ENCODE assay signal across 8 cellular contexts in the genomic region with DNA sequence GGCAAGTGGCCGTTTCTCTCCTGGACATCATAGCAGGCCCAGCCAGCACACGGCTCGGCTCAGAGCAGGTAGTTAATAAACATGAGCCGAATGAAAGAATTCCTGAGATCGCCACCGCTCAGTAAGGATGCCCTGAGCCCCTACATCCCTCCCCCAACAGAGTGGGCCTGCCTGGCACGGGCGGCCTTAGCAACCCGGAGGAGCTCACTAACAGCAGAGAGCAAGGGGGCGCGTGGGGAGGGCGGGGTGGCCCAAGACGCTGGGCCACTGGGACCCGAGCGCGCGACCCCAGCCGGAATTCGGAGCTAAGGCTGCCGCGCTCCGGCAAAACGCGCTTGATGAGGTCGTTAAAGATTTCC. TPM values are rescaled to one million over a fixed set of nuclear protein-coding genes. Genes with fewer than 3 reads are reported as not detected.
DNase-seq lines count a peak whose midpoint lies in the region; ATAC-seq, FAIRE-seq and TF ChIP-seq lines count a peak whose summit lies in the region.

No MANE protein-coding gene starts in this region.

- CTCF ChIA-PET in A549 (lab: Yijun Ruan, JAX), result interaction anchor here (0.6 to 2.3 kb wide), 9 partner anchors 8 to 326 kb away, joined by 3 to 10 read pairs (median 3); no protein-coding TSS in a partner anchor
- CTCF ChIA-PET in CD8-positive, alpha-beta T cell (lab: Charles Lee), result no interaction called here

- H3K9me3 Mint-ChIP-seq in HFFc6, result no peaks in the 10 kb centered on the region
- H3K9me3 Mint-ChIP-seq in CD8-positive, alpha-beta T cell, result no peaks in the 10 kb centered on the region

- H3K4me3 Mint-ChIP-seq in HFFc6, result peak overlapping the region; percentile 85
- H3K4me3 Mint-ChIP-seq in CD8-positive, alpha-beta T cell, result no peak overlapping the region

- H3K27ac Mint-ChIP-seq in HFFc6, result peak overlapping the region; percentile 47
- no peak overlapping the region for H3K27ac Mint-ChIP-seq in CD8-positive, alpha-beta T cell

- no peak for TF ChIP-seq EP300 in A549 (IDR thresholded peaks at IDR 0.05)

- 2% methylated on average over 6 of the region's 25 CpGs for WGBS in A549 (ENCODE audit: missing lambda C conversion rate)

- POLR2A ChIA-PET in A549 (lab: Yijun Ruan, JAX), result interaction anchor here (0.7 to 1.3 kb wide), 5 partner anchors 8 to 288 kb away, joined by 3 to 8 read pairs (median 4); no protein-coding TSS in a partner anchor
- POLR2A ChIA-PET in CD8-positive, alpha-beta T cell (lab: Charles Lee), result no interaction called here

- H3K27me3 Mint-ChIP-seq in HFFc6 (ENCODE audit: insufficient read depth), result peaks cover 15% of the 10 kb centered on the region
- peaks cover 61% of the 10 kb centered on the region for H3K27me3 Mint-ChIP-seq in CD8-positive, alpha-beta T cell (ENCODE audit: low read depth)

- H3K27me3 ChIP-seq in dorsolateral prefrontal cortex, result no peaks in the 10 kb centered on the region
- peaks cover 19% of the 10 kb centered on the region for H3K27me3 ChIP-seq in CD8-positive, alpha-beta T cell (ENCODE audit: insufficient read depth, low read length)

- TF ChIP-seq CTCF in A549 (IDR thresholded peaks at IDR 0.05) (no peak), HFFc6 (IDR thresholded peaks at IDR 0.05) (no peak), dorsolateral prefrontal cortex (IDR thresholded peaks at IDR 0.05 in 54 of 56, conservative IDR thresholded peaks at IDR 0.05 in 2 of 56; ENCODE audit: low read depth in 1 of 56, partially characterized antibody in 56 of 56) (no peak), mucosa of descending colon (IDR thresholded peaks at IDR 0.05) (no peak)
- no peak for TF ChIP-seq CTCF in CD8-positive, alpha-beta T cell (IDR thresholded peaks at IDR 0.05)

- no peak for TF ChIP-seq RAD21 in A549 (conservative IDR thresholded peaks at IDR 0.05 in 1 of 2, IDR thresholded peaks at IDR 0.05 in 1 of 2)

- intact Hi-C loops in dorsolateral prefrontal cortex (cut with DNase I), result no loop called here
- intact Hi-C loops in mucosa of descending colon (cut with DNase I, micrococcal nuclease), result no loop called here
- intact Hi-C loops in CD8-positive, alpha-beta T cell (cut with DNase I, micrococcal nuclease), result no loop called here

- H3K9me3 ChIP-seq in A549 (no peaks in the 10 kb centered on the region), mucosa of descending colon (no peaks in the 10 kb centered on the region)
- H3K9me3 ChIP-seq in CD8-positive, alpha-beta T cell (ENCODE audit: low read length), result no peaks in the 10 kb centered on the region

- H3K4me3 ChIP-seq in A549, result peak overlapping the region; percentile 82
- peak overlapping the region; percentile 61 to 95 (median 81) for H3K4me3 ChIP-seq in dorsolateral prefrontal cortex
- H3K4me3 ChIP-seq in mucosa of descending colon, result peak overlapping the region; percentile 13
- H3K4me3 ChIP-seq in CD8-positive, alpha-beta T cell (ENCODE audit: low read depth, low read length), result no peak overlapping the region

- peaks cover 14% of the 10 kb centered on the region for H3K4me1 ChIP-seq in A549
- H3K4me1 ChIP-seq in mucosa of descending colon (ENCODE audit: low read depth), result peaks cover 13% of the 10 kb centered on the region
- H3K4me1 ChIP-seq in CD8-positive, alpha-beta T cell (ENCODE audit: insufficient read depth, low read length), result no peaks in the 10 kb centered on the region

- no peak for TF ChIP-seq POLR2A in A549 (IDR thresholded peaks at IDR 0.05; ENCODE audit: low read length)

- DNase-seq in A549 (ENCODE audit: low read depth in 1 of 2, low spot score in 1 of 2), result no peak
- no peak for DNase-seq in HFFc6
- peak in 1 of 10 donors; percentile 15 for DNase-seq in dorsolateral prefrontal cortex
- DNase-seq in mucosa of descending colon, result peak in 2 of 3 donors; percentile 38 to 59
- no peak for DNase-seq in Kasumi-1 (lab: John Stamatoyannopoulos, UW)
- DNase-seq in CD8-positive, alpha-beta T cell, result no peak
- no peak for DNase-seq in NCI-H2196 (lab: John Stamatoyannopoulos, UW; ENCODE audit: unreplicated experiment)

- peak overlapping the region; percentile 88 for H3K4me2 ChIP-seq in A549

- no peaks in the 10 kb centered on the region for H3K36me3 ChIP-seq in mucosa of descending colon (ENCODE audit: low read depth)
- no peaks in the 10 kb centered on the region for H3K36me3 ChIP-seq in CD8-positive, alpha-beta T cell (ENCODE audit: insufficient read depth, low read length)

- ATAC-seq in A549, result peak; percentile 41 to 44; a peak in 4 of 6 replicates
- ATAC-seq in mucosa of descending colon, result peak; percentile 16
- ATAC-seq in CD8-positive, alpha-beta T cell, result no peak
- no peak for ATAC-seq in HG02840 (IDR thresholded peaks at IDR 0.05; ENCODE audit: low FRiP score, unreplicated experiment)

- H3K4me1 Mint-ChIP-seq in HFFc6 (ENCODE audit: low read depth), result peaks cover 16% of the 10 kb centered on the region
- peaks cover 8% of the 10 kb centered on the region for H3K4me1 Mint-ChIP-seq in CD8-positive, alpha-beta T cell (ENCODE audit: low read depth)

- peak overlapping the region; percentile 85 to 94 for H3K27ac ChIP-seq in A549
- H3K27ac ChIP-seq in dorsolateral prefrontal cortex, result peak overlapping the region; percentile 2 to 93 (median 83)
- H3K27ac ChIP-seq in CD8-positive, alpha-beta T cell (ENCODE audit: low read depth, low read length), result no peak overlapping the region

- no peak for FAIRE-seq in A549 (lab: Jason Lieb, UNC)

- no peaks in the 10 kb centered on the region for H3K36me3 Mint-ChIP-seq in HFFc6 (ENCODE audit: low read depth)
- H3K36me3 Mint-ChIP-seq in CD8-positive, alpha-beta T cell, result no peaks in the 10 kb centered on the region

TF ChIP-seq in A549, 52 proteins besides CTCF, POLR2A, EP300 and RAD21:
- TF ChIP-seq ZNF302 (CRISPR knock-in tag; IDR thresholded peaks at IDR 0.05) (no peak), HDAC2 (IDR thresholded peaks at IDR 0.05) (no peak), PHF8 (IDR thresholded peaks at IDR 0.05; ENCODE audit: borderline replicate concordance, low read depth) (peak; percentile 77; the same call in 1 of the 2 replicates)
- TF ChIP-seq, protein P1, sequence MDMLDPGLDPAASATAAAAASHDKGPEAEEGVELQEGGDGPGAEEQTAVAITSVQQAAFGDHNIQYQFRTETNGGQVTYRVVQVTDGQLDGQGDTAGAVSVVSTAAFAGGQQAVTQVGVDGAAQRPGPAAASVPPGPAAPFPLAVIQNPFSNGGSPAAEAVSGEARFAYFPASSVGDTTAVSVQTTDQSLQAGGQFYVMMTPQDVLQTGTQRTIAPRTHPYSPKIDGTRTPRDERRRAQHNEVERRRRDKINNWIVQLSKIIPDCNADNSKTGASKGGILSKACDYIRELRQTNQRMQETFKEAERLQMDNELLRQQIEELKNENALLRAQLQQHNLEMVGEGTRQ (IDR thresholded peaks at IDR 0.05), result no peak

RNA-seq across cellular contexts. Expression of a gene that starts 0.4 kb away (rescaled TPM):
- polyA plus RNA-seq in A549 (2011; rRNA removed) (0.47 and 0.60 TPM in 2 replicates), A549 (2017; fragmentation: RNase III; extraction: RNeasy Plus Mini Kit Qiagen cat#74134 plus additional on column Dnase treatment) (0.17 to 0.39 TPM (median 0.36 TPM) in 3 replicates)
- 0.30 and 0.41 TPM in 2 replicates for polyA plus RNA-seq in A549 (2012; cell fraction: cytosol; rRNA removed)
- polyA plus RNA-seq in A549 (2012; cell fraction: nucleus; rRNA removed), result 0.15 and 0.26 TPM in 2 replicates
- 0.25 and 1.8 TPM in 2 replicates for polyA minus RNA-seq in A549 (2011; rRNA and poly(A)+ RNA removed)
- total RNA-seq in HFFc6 (2021; fragmentation: NEBNext Ultra II Directional; extraction: Animal tissue kit (Norgen Biotek cat#: 25700)), result not detected
- total RNA-seq in dorsolateral prefrontal cortex (1 to 10 TPM in 109 of 120 experiments, under 1 TPM in 10, not detected in 1; 0.31 to 5.4 (median 2.0) TPM), mucosa of descending colon (under 1 TPM in 1 of 3 donors, not detected in 2; 0.31 TPM)
- not detected for total RNA-seq in CD8-positive, alpha-beta T cell

Comparison
In these comparisons a context has a peak if more than half of its experiments do, and no peak if none do; other contexts are left out.
1. ATAC-seq: peak in A549 (2 of 2) and mucosa of descending colon (single experiment); none in CD8-positive, alpha-beta T cell (single experiment) and HG02840 (single experiment).
2. DNase-seq: peak in mucosa of descending colon (2 of 3); none in A549 (0 of 2), HFFc6 (single experiment), Kasumi-1 (0 of 2), CD8-positive, alpha-beta T cell (0 of 7) and NCI-H2196 (single experiment).